Comparison of ENCODE assay signal across 1 cellular context in the genomic region with DNA sequence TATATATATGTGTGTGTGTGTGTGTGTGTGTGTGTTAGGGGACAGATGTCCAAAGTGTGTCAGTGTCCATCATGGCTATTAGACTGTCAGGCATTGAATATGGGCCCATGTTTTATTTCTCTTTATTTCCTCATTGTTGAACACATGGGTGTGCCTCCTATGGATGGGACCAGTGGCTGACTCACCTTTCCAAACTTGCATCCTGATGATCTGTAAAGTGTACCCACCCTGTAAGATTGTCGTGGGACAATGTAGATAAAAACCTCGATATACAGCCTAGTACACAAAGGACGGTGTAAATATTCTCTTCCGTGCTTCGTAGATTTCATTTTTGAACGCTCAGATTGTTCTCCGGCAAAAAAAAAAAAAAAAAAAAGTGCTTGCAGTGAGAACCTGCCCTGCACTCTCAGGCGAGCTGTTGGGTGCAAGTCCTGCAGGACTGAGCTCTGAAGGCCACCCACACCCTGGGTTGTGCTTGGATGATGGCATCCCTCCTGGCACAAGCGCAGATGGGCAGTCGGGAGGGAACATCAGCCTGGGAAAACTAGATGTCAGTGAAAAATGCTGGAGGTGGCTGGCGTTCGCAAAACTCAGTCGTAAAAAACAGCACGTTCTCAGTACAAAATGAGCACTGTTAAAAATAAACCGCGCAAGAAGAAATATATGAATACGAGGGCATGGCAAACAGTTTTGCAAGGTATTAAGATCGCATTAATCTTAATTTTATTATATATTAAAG.
A peak's percentile ranks its signal among the peaks of the same experiment; 100 is the strongest.
TF ChIP-seq lines count a peak whose summit lies in the region.

No MANE protein-coding gene starts in this region.

TF ChIP-seq in HCT116, 20 proteins besides CTCF, POLR2A, EP300 and RAD21:
- TF ChIP-seq CBX3 (IDR thresholded peaks at IDR 0.05; ENCODE audit: low read depth) (0 out of 2 replicates have a peak, but pooled peaks have one; percentile 10), ZFX (IDR thresholded peaks at IDR 0.05) (no peak), JUND (IDR thresholded peaks at IDR 0.05) (0 out of 2 replicates have a peak, but pooled peaks have one; percentile 22)
